ENCODE assay signal across 1 cellular context in the genomic region with DNA sequence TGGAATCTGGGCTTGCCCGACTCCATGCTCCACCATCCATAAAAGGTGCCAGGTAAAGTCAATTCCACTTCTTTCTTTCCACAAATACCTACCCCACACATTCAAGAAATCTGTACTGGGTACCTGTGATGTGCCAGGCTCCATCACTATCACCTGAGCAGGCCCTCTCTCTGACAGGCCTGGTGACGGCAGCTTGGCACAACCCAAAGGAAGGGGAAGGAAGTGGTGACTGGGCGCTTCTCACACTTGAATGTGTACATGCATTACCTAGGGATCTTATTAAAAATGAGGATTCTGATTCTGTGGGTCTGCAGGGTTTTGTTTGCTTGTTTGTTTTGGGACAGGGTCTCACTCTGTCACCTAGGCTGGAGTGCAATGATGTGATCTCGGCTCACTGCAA.
TF ChIP-seq lines count a peak whose summit lies in the region.

No MANE protein-coding gene starts in this region.

TF ChIP-seq in endothelial cell of umbilical vein, 7 proteins besides CTCF, POLR2A, EP300 and RAD21:
- no peak for TF ChIP-seq POLR2AphosphoS5 (IDR thresholded peaks at IDR 0.05; ENCODE audit: insufficient read depth, low read depth, low read length)
- no peak for TF ChIP-seq MYC (IDR thresholded peaks at IDR 0.05; ENCODE audit: low read depth, low read length)
- no peak for TF ChIP-seq EZH2 (IDR thresholded peaks at IDR 0.05; ENCODE audit: borderline replicate concordance, low read depth, low read length, severe bottlenecking)
- TF ChIP-seq, protein P1, sequence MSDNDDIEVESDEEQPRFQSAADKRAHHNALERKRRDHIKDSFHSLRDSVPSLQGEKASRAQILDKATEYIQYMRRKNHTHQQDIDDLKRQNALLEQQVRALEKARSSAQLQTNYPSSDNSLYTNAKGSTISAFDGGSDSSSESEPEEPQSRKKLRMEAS (IDR thresholded peaks at IDR 0.05; ENCODE audit: insufficient read depth, insufficient read length), result no peak
- no peak for TF ChIP-seq FOS (IDR thresholded peaks at IDR 0.05; ENCODE audit: borderline replicate concordance, insufficient read depth, low read length)
- TF ChIP-seq JUN (IDR thresholded peaks at IDR 0.05; ENCODE audit: borderline replicate concordance, insufficient read depth, insufficient read length, low read depth), result no peak
- no peak for TF ChIP-seq GATA2 (IDR thresholded peaks at IDR 0.05; ENCODE audit: insufficient read depth, insufficient read length, low read depth, low read length)
